ENCODE assay signal across 15 cellular contexts in the genomic region with DNA sequence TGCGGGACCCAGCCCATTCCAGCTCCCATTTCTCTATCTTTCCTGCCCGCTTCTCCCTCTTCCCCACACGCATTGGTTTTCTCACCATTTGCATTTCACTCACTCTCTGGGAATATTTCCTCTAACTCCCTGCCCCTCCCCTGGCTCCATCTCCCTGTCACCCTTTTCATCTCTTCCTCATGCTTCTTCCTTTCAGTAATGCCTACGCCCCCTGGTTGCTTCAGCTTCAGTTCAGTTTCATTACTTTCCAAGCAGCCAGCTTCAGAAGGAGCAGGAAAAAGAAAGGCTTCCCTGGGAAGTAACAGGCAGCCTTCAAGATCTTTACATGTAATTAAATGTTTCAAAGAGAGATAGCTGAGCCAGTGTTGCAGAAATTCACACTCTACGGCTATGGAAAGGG.
DNase-seq lines count a peak whose midpoint lies in the region; ATAC-seq and TF ChIP-seq lines count a peak whose summit lies in the region.
"Had no signal": no experiment of that assay in that cellular context is flagged by ENCODE, and none has a peak within 500 bp of the region (broad histone marks: within the 10 kb centered on the region; RNA-seq: fewer than 3 reads in every experiment).

No MANE protein-coding gene starts in this region.

- TF ChIP-seq EP300 in upper lobe of left lung (IDR thresholded peaks at IDR 0.05): no peak

- H3K27ac ChIP-seq in BLaER1 treated with 17β-estradiol and CSF1 and Interleukin-3, amounts not matched to agents 10 nM and 100 nM: no peak overlapping the region
- H3K27ac ChIP-seq in naive thymus-derived CD4-positive, alpha-beta T cell (ENCODE audit: low read depth, low read length): no peak overlapping the region
- H3K27ac ChIP-seq in GM23248: no peak overlapping the region
- H3K27ac ChIP-seq in upper lobe of left lung: no peak overlapping the region
- H3K27ac ChIP-seq: PC-9, SK-N-MC, testis had no signal

- H2AFZ ChIP-seq in GM23248: no peak overlapping the region
- H2AFZ ChIP-seq: PC-9 had no signal

- no peaks in the 10 kb centered on the region for H3K9me3 ChIP-seq in BLaER1 treated with 17β-estradiol and CSF1 and Interleukin-3, amounts not matched to agents 10 nM and 100 nM (replicated peaks in 1 of 11)
- H3K9me3 ChIP-seq in Caco-2 (no peaks in the 10 kb centered on the region), GM23248 (ENCODE audit: low read depth) (no peaks in the 10 kb centered on the region), upper lobe of left lung (no peaks in the 10 kb centered on the region)
- no peaks in the 10 kb centered on the region for H3K9me3 ChIP-seq in naive thymus-derived CD4-positive, alpha-beta T cell (ENCODE audit: control insufficient read depth in 2 of 3, low read length in 3 of 3)
- H3K9me3 ChIP-seq: testis had no signal

- CTCF ChIA-PET in Caco-2 (lab: Charles Lee): no interaction called here
- CTCF ChIA-PET in naive thymus-derived CD4-positive, alpha-beta T cell (lab: Charles Lee): no interaction called here

- no peak overlapping the region for H3K27ac Mint-ChIP-seq in Caco-2 (ENCODE audit: unreplicated experiment)
- H3K27ac Mint-ChIP-seq in activated naive CD8-positive, alpha-beta T cell: no peak overlapping the region
- no peak overlapping the region for H3K27ac Mint-ChIP-seq in naive thymus-derived CD4-positive, alpha-beta T cell

- 7 to 18% methylated on average over 5 of the region's 5 CpGs for WGBS in GM23248 (ENCODE audit: low coverage in 1 of 2, low lambda C conversion rate in 2 of 2, missing lambda C conversion rate in 2 of 2), 2 experiments
- whole genome bisulfite sequencing in upper lobe of left lung, 2 donors: 53 to 55% methylated on average over 5 of the region's 5 CpGs

- POLR2A ChIA-PET in Caco-2 (lab: Charles Lee): no interaction called here
- POLR2A ChIA-PET in naive thymus-derived CD4-positive, alpha-beta T cell (lab: Charles Lee): interaction anchor here (0.6 kb wide), 1 partner anchor 17 kb away, joined by 3 read pairs; no protein-coding TSS in a partner anchor

- H3K36me3 Mint-ChIP-seq in Caco-2 (ENCODE audit: insufficient read depth, unreplicated experiment): no peaks in the 10 kb centered on the region
- H3K36me3 Mint-ChIP-seq in activated naive CD8-positive, alpha-beta T cell: no peaks in the 10 kb centered on the region
- no peaks in the 10 kb centered on the region for H3K36me3 Mint-ChIP-seq in naive thymus-derived CD4-positive, alpha-beta T cell

- H3K4me3 Mint-ChIP-seq in Caco-2 (ENCODE audit: unreplicated experiment): peak overlapping the region; percentile 55
- H3K4me3 Mint-ChIP-seq in activated naive CD8-positive, alpha-beta T cell: peak overlapping the region; percentile 74
- peak overlapping the region; percentile 53 to 82 (median 71) for H3K4me3 Mint-ChIP-seq in naive thymus-derived CD4-positive, alpha-beta T cell

- peaks cover 9% of the 10 kb centered on the region for H3K27me3 Mint-ChIP-seq in Caco-2 (ENCODE audit: insufficient read depth, unreplicated experiment)
- peaks cover 8% of the 10 kb centered on the region for H3K27me3 Mint-ChIP-seq in activated naive CD8-positive, alpha-beta T cell
- peaks cover 16 to 54% (median 21%) of the 10 kb centered on the region in 5 donors for H3K27me3 Mint-ChIP-seq in naive thymus-derived CD4-positive, alpha-beta T cell

- H3K9ac ChIP-seq in BLaER1 treated with 17β-estradiol and CSF1 and Interleukin-3, amounts not matched to agents 10 nM and 100 nM: no peak overlapping the region
- no peak overlapping the region for H3K9ac ChIP-seq in GM23248

- H3K27me3 ChIP-seq in BLaER1 treated with 17β-estradiol and CSF1 and Interleukin-3, amounts not matched to agents 10 nM and 100 nM: peaks cover 9 to 24% (median 15%) of the 10 kb centered on the region in 11 experiments; a peak in 21 of 22 replicates
- H3K27me3 ChIP-seq in Caco-2 (replicated peaks; ENCODE audit: control insufficient read depth, insufficient read depth, low read length): no peaks in the 10 kb centered on the region; the same call in 1 of the 2 replicates
- no peaks in the 10 kb centered on the region for H3K27me3 ChIP-seq in naive thymus-derived CD4-positive, alpha-beta T cell (ENCODE audit: control insufficient read depth in 2 of 2, insufficient read depth in 2 of 2, low read length in 2 of 2)
- H3K27me3 ChIP-seq in GM23248 (replicated peaks; ENCODE audit: insufficient read depth): peaks cover 54% of the 10 kb centered on the region
- H3K27me3 ChIP-seq in upper lobe of left lung: peaks cover 0 to 11% (median 4%) of the 10 kb centered on the region in 4 donors
- H3K27me3 ChIP-seq: testis had no signal

- TF ChIP-seq POLR2A in upper lobe of left lung (IDR thresholded peaks at IDR 0.05): no peak

- peaks cover 22 to 50% (median 46%) of the 10 kb centered on the region in 10 experiments; a peak in 19 of 20 replicates for H3K4me1 ChIP-seq in BLaER1 treated with 17β-estradiol and CSF1 and Interleukin-3, amounts not matched to agents 10 nM and 100 nM
- no peaks in the 10 kb centered on the region for H3K4me1 ChIP-seq in Caco-2
- H3K4me1 ChIP-seq in naive thymus-derived CD4-positive, alpha-beta T cell (ENCODE audit: control insufficient read depth in 2 of 2, insufficient read depth in 2 of 2, low read length in 2 of 2): peaks cover 0 to 3% of the 10 kb centered on the region in 2 donors
- no peaks in the 10 kb centered on the region for H3K4me1 ChIP-seq in GM23248 (ENCODE audit: insufficient read depth)
- peaks cover 9 to 13% (median 10%) of the 10 kb centered on the region in 4 donors for H3K4me1 ChIP-seq in upper lobe of left lung

- peak overlapping the region; percentile 76 to 97 (median 85); a peak in 21 of 22 replicates for H3K4me2 ChIP-seq in BLaER1 treated with 17β-estradiol and CSF1 and Interleukin-3, amounts not matched to agents 10 nM and 100 nM
- H3K4me2 ChIP-seq in GM23248 (ENCODE audit: unreplicated experiment): no peak overlapping the region
- H3K4me2 ChIP-seq: PC-9 had no signal

- no peak overlapping the region for H3K4me3 ChIP-seq in BLaER1 treated with 17β-estradiol and CSF1 and Interleukin-3, amounts not matched to agents 10 nM and 100 nM
- H3K4me3 ChIP-seq in Caco-2 (ENCODE audit: low read depth, low read length) (no peak overlapping the region), GM23248 (no peak overlapping the region), upper lobe of left lung (no peak overlapping the region)
- no peak overlapping the region for H3K4me3 ChIP-seq in naive thymus-derived CD4-positive, alpha-beta T cell (ENCODE audit: low read length)
- H3K4me3 ChIP-seq: PC-9, SK-N-MC, testis had no signal

- no peaks in the 10 kb centered on the region for H3F3A ChIP-seq in GM23248 (ENCODE audit: insufficient read depth)

- H3K9me3 Mint-ChIP-seq in Caco-2 (ENCODE audit: unreplicated experiment): no peaks in the 10 kb centered on the region
- no peaks in the 10 kb centered on the region for H3K9me3 Mint-ChIP-seq in activated naive CD8-positive, alpha-beta T cell (ENCODE audit: low read depth)
- H3K9me3 Mint-ChIP-seq in naive thymus-derived CD4-positive, alpha-beta T cell: no peaks in the 10 kb centered on the region

- no peaks in the 10 kb centered on the region for H3K9me2 ChIP-seq in GM23248 (ENCODE audit: insufficient read depth)

- TF ChIP-seq CTCF in Caco-2 (IDR thresholded peaks at IDR 0.05; ENCODE audit: insufficient read depth in 1 of 2, low read depth in 1 of 2, low read length in 1 of 2, severe bottlenecking in 1 of 2, unreplicated experiment in 1 of 2) (no peak), upper lobe of left lung (IDR thresholded peaks at IDR 0.05) (no peak)

- H3K4me1 Mint-ChIP-seq in Caco-2 (ENCODE audit: low read depth, unreplicated experiment): peaks cover 8% of the 10 kb centered on the region
- H3K4me1 Mint-ChIP-seq in activated naive CD8-positive, alpha-beta T cell (ENCODE audit: low read depth): peaks cover 9% of the 10 kb centered on the region
- peaks cover 5 to 14% (median 9%) of the 10 kb centered on the region in 7 donors for H3K4me1 Mint-ChIP-seq in naive thymus-derived CD4-positive, alpha-beta T cell

- ATAC-seq in naive thymus-derived CD4-positive, alpha-beta T cell: no peak
- no peak for ATAC-seq in upper lobe of left lung (ENCODE audit: low FRiP score in 2 of 2)

- H3K36me3 ChIP-seq in BLaER1 treated with 17β-estradiol and CSF1 and Interleukin-3, amounts not matched to agents 10 nM and 100 nM: no peaks in the 10 kb centered on the region
- H3K36me3 ChIP-seq in Caco-2 (ENCODE audit: control insufficient read depth, insufficient read depth, low read length) (no peaks in the 10 kb centered on the region), GM23248 (ENCODE audit: low read depth) (no peaks in the 10 kb centered on the region), upper lobe of left lung (no peaks in the 10 kb centered on the region)
- no peaks in the 10 kb centered on the region for H3K36me3 ChIP-seq in naive thymus-derived CD4-positive, alpha-beta T cell (ENCODE audit: control insufficient read depth in 2 of 3, insufficient read depth in 3 of 3, low read length in 3 of 3)

- intact Hi-C loops in Caco-2 (cut with micrococcal nuclease; ENCODE audit: unreplicated experiment): no loop called here
- intact Hi-C loops in naive thymus-derived CD4-positive, alpha-beta T cell (cut with micrococcal nuclease): loop anchor here in 1 of 2 donors (1.0 to 2.0 kb wide), 3 partner anchors 114 to 345 kb away; a partner anchor contains a TSS

- H3K79me2 ChIP-seq in GM23248 (ENCODE audit: insufficient read depth): no peaks in the 10 kb centered on the region

- peaks cover 0 to 12% (median 0%) of the 10 kb centered on the region in 11 experiments; a peak in 5 of 22 replicates for H4K20me1 ChIP-seq in BLaER1 treated with 17β-estradiol and CSF1 and Interleukin-3, amounts not matched to agents 10 nM and 100 nM
- no peaks in the 10 kb centered on the region for H4K20me1 ChIP-seq in GM23248 (ENCODE audit: insufficient read depth)

- DNase-seq in Caco-2 (no peak), 8988T (no peak), GM23248 (no peak), NCI-H187 (lab: John Stamatoyannopoulos, UW) (no peak), upper lobe of left lung (no peak)
- DNase-seq in naive thymus-derived CD4-positive, alpha-beta T cell: no peak
- DNase-seq: DMS79, foreskin melanocyte, MM.1S, NCI-H187 treated with DMSO at 0.1 percent for 48 hours, PC-9 had no signal

- BruUV-seq in Caco-2 (replicated peaks; lab: Mats Ljungman, UMichigan): no TSS peak

- in situ Hi-C loops in GM23248 (cut with MboI): no loop called here
